Comparison of ENCODE assay signal across 8 cellular contexts in genomic region chr11:57324886-57325734, GRCh38. TPM values are rescaled to one million over a fixed set of nuclear protein-coding genes. Genes with fewer than 3 reads are reported as not detected.
A peak's percentile ranks its signal among the peaks of the same experiment; 100 is the strongest.
DNase-seq lines count a peak whose midpoint lies in the region; ATAC-seq and TF ChIP-seq lines count a peak whose summit lies in the region.

Gene TNKS1BP1 (minus strand): TSS chr11:57324952. CDS start chr11:57321885, 3,067 bp downstream.

- peaks cover 0 to 2% (median 0%) of the 10 kb centered on the region in 6 donors for H3K9me3 Mint-ChIP-seq in immature natural killer cell

- peaks cover 26% of the 10 kb centered on the region for H4K20me1 ChIP-seq in smooth muscle cell (ENCODE audit: low read depth)

- H3K4me1 Mint-ChIP-seq in immature natural killer cell = peaks cover 29 to 32% of the 10 kb centered on the region in 2 donors

- H3K27me3 ChIP-seq in smooth muscle cell (ENCODE audit: low read depth) = no peaks in the 10 kb centered on the region

- H3K4me3 Mint-ChIP-seq in immature natural killer cell = peak within 1 kb of the TSS; percentile 88 to 95 (median 91)

- H3K4me3 ChIP-seq in smooth muscle cell = peak within 1 kb of the TSS; percentile 95

- H3K36me3 Mint-ChIP-seq in immature natural killer cell = peaks cover 25 to 40% (median 32%) of the 10 kb centered on the region in 3 donors

- peaks cover 36% of the 10 kb centered on the region for H3K79me2 ChIP-seq in smooth muscle cell (ENCODE audit: low read depth)

- no peak for TF ChIP-seq CTCF in smooth muscle cell (IDR thresholded peaks at IDR 0.05; ENCODE audit: borderline replicate concordance, insufficient read depth, poor library complexity, severe bottlenecking)

- peaks cover 27% of the 10 kb centered on the region for H3F3A ChIP-seq in smooth muscle cell (ENCODE audit: low read depth)

- ATAC-seq in GM18909 (IDR thresholded peaks at IDR 0.05; ENCODE audit: poor library complexity, unreplicated experiment) = peak; percentile 92
- ATAC-seq in HG03159 (IDR thresholded peaks at IDR 0.05; ENCODE audit: unreplicated experiment) = peak; percentile 87

- H3K36me3 ChIP-seq in smooth muscle cell (ENCODE audit: low read depth) = no peaks in the 10 kb centered on the region

- H3K27ac Mint-ChIP-seq in immature natural killer cell = peak within 1 kb of the TSS; percentile 91 to 98 (median 94)

- no peaks in the 10 kb centered on the region for H3K9me3 ChIP-seq in smooth muscle cell (replicated peaks; ENCODE audit: low read depth)

- 3% methylated on average over 61 of the region's 61 CpGs for WGBS in smooth muscle cell (ENCODE audit: low lambda C conversion rate)

- peaks cover 2 to 20% (median 5%) of the 10 kb centered on the region in 3 donors for H3K27me3 Mint-ChIP-seq in immature natural killer cell (ENCODE audit: low read depth in 3 of 3)

- peak; percentile 95 for DNase-seq in AG08395 (ENCODE audit: low spot score)
- DNase-seq in NCI-H2227 treated with DMSO at 0.1 percent for 48 hours (lab: John Stamatoyannopoulos, UW) = peak; percentile 97
- DNase-seq in activated CD4-positive, CD25-positive, alpha-beta regulatory T cell (lab: John Stamatoyannopoulos, UW) = peak; percentile 78 to 91 (median 84)
- peak; percentile 69 to 98 (median 92) for DNase-seq in caudate nucleus (lab: John Stamatoyannopoulos, UW)
- DNase-seq in immature natural killer cell = peak; percentile 83 to 88 (median 85)
- peak; percentile 89 for DNase-seq in smooth muscle cell (lab: John Stamatoyannopoulos, UW; ENCODE audit: unreplicated experiment)

- peak within 1 kb of the TSS; percentile 91 for H3K27ac ChIP-seq in caudate nucleus (ENCODE audit: low read depth, low read length)
- peak within 1 kb of the TSS; percentile 91 for H3K27ac ChIP-seq in smooth muscle cell (ENCODE audit: low read depth)

- peak within 1 kb of the TSS; percentile 100 for H3K4me2 ChIP-seq in smooth muscle cell

- peak within 1 kb of the TSS; percentile 89 for H3K9ac ChIP-seq in smooth muscle cell (ENCODE audit: low read depth)

- peaks cover 39% of the 10 kb centered on the region for H3K4me1 ChIP-seq in smooth muscle cell (ENCODE audit: low read depth)

- peak within 1 kb of the TSS; percentile 65 for H2AFZ ChIP-seq in smooth muscle cell (ENCODE audit: low read depth)

RNA-seq across cellular contexts. Expression of gene TNKS1BP1, which starts in this region (rescaled TPM):
- polyA plus RNA-seq in immature natural killer cell (1 to 10 TPM; 1.0 to 1.7 (median 1.6) TPM), smooth muscle cell (86.3 and 118 TPM in 2 replicates)
- total RNA-seq in smooth muscle cell = 39.0 and 46.3 TPM in 2 replicates

Comparison
In these comparisons a context has a peak if more than half of its experiments do, and no peak if none do; other contexts are left out.
1. Peak in every context shown above with its lines: DNase-seq, ATAC-seq, H3K4me3 ChIP-seq and H3K27ac ChIP-seq.
2. RNA of gene TNKS1BP1 (polyA plus RNA-seq): 86.3 to 118 TPM in smooth muscle cell; 1.0 to 1.7 TPM in immature natural killer cell; every median in the first group is over 10 times any median in the second.